8 cellular contexts compared by ENCODE assay signal in the genomic region with DNA sequence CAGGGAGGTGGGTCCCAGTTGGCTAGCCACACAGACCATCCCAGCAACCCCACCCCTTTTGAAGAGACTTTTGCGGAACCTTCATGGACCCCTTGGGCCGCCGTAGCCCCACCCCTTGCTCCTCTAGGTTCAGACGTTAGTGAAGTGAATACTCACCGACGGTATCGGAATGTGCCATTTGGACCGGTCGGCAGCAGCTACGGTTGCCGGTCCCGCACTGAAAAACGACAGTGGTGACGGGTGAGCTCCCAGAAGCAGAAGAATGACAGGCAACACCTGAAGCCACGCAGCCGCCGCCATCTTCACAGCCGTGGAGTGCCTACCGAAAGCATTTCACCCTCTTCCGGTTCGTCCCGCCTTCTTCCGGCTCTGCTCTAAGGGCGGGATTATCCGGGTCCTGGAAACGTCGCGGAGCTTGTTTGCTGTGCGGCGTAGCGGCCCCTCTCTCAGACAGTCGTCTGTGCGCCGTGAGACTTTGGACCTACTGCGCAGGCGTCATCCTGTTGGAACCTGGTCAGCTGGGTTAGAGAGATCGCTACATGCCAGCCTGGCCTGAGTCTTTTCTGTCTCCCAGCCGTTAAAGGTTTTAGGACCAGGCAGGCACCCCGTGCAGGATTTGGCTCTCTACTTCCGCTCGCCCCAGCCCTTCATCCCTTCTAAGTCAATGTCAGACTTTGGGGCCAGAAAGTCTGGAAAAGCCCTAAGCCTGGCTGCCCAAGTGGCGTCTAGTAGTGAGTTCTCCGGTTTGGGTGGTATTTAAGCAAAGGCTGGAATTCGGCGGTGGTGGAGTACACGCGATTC. TPM values are rescaled to one million over a fixed set of nuclear protein-coding genes. Genes with fewer than 3 reads are reported as not detected.
DNase-seq lines count a peak whose midpoint lies in the region; ATAC-seq lines count a peak whose summit lies in the region.

A gene with protein sequence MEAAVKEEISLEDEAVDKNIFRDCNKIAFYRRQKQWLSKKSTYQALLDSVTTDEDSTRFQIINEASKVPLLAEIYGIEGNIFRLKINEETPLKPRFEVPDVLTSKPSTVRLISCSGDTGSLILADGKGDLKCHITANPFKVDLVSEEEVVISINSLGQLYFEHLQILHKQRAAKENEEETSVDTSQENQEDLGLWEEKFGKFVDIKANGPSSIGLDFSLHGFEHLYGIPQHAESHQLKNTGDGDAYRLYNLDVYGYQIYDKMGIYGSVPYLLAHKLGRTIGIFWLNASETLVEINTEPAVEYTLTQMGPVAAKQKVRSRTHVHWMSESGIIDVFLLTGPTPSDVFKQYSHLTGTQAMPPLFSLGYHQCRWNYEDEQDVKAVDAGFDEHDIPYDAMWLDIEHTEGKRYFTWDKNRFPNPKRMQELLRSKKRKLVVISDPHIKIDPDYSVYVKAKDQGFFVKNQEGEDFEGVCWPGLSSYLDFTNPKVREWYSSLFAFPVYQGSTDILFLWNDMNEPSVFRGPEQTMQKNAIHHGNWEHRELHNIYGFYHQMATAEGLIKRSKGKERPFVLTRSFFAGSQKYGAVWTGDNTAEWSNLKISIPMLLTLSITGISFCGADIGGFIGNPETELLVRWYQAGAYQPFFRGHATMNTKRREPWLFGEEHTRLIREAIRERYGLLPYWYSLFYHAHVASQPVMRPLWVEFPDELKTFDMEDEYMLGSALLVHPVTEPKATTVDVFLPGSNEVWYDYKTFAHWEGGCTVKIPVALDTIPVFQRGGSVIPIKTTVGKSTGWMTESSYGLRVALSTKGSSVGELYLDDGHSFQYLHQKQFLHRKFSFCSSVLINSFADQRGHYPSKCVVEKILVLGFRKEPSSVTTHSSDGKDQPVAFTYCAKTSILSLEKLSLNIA (N-terminal part only) (plus strand): TSS at position 103 of the 801 bp plus-strand sequence. CDS start 1,281 bp downstream, outside the sequence.
A gene with protein sequence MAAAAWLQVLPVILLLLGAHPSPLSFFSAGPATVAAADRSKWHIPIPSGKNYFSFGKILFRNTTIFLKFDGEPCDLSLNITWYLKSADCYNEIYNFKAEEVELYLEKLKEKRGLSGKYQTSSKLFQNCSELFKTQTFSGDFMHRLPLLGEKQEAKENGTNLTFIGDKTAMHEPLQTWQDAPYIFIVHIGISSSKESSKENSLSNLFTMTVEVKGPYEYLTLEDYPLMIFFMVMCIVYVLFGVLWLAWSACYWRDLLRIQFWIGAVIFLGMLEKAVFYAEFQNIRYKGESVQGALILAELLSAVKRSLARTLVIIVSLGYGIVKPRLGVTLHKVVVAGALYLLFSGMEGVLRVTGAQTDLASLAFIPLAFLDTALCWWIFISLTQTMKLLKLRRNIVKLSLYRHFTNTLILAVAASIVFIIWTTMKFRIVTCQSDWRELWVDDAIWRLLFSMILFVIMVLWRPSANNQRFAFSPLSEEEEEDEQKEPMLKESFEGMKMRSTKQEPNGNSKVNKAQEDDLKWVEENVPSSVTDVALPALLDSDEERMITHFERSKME (minus strand): TSS at position 335 of the 801 bp plus-strand sequence. CDS start 35 bp downstream, at position 300.

- H3K36me3 Mint-ChIP-seq in activated CD4-positive, alpha-beta T cell treated with anti-CD3 and anti-CD28 coated beads, Interleukin-2, amount 10 ng/mL, durations not matched to agents 7 days and 5 days (ENCODE audit: low read depth) = peaks cover 19% of the 10 kb centered on the region

- peak within 1 kb of the TSS; percentile 94 for H3K4me2 ChIP-seq in BLaER1

- H3K4me3 Mint-ChIP-seq in activated CD4-positive, alpha-beta T cell treated with anti-CD3 and anti-CD28 coated beads, Interleukin-2, amount 10 ng/mL, durations not matched to agents 7 days and 5 days = peak within 1 kb of the TSS; percentile 99

- H3K9me3 ChIP-seq in BLaER1 = no peaks in the 10 kb centered on the region

- peaks cover 36% of the 10 kb centered on the region for H4K20me1 ChIP-seq in BLaER1

- no peaks in the 10 kb centered on the region for H3K27me3 Mint-ChIP-seq in activated CD4-positive, alpha-beta T cell treated with anti-CD3 and anti-CD28 coated beads, Interleukin-2, amount 10 ng/mL, durations not matched to agents 7 days and 5 days

- peak within 1 kb of the TSS; percentile 100 for H3K27ac Mint-ChIP-seq in activated CD4-positive, alpha-beta T cell treated with anti-CD3 and anti-CD28 coated beads, Interleukin-2, amount 10 ng/mL, durations not matched to agents 7 days and 5 days

- CTCF ChIA-PET in activated CD4-positive, alpha-beta T cell treated with anti-CD3 and anti-CD28 coated beads, Interleukin-2, amount 10 ng/mL, durations not matched to agents 7 days and 5 days (lab: Charles Lee) = interaction anchor here (0.6 to 1.0 kb wide), 4 partner anchors 10 to 160 kb away, joined by 3 to 5 read pairs (median 4); no protein-coding TSS in a partner anchor

- peak within 1 kb of the TSS; percentile 89 for H3K9ac ChIP-seq in BLaER1

- ATAC-seq in GM19328 (IDR thresholded peaks at IDR 0.05; ENCODE audit: unreplicated experiment) = peak; percentile 90
- peak; percentile 79 for ATAC-seq in HG03520 (IDR thresholded peaks at IDR 0.05; ENCODE audit: unreplicated experiment)
- ATAC-seq in left colon = peak; percentile 80

- DNase-seq in NCI-H69 (lab: John Stamatoyannopoulos, UW) (peak; percentile 96), cortex of kidney (lab: John Stamatoyannopoulos, UW) (peak; percentile 68), left colon (peak; percentile 96 to 98)
- peak; percentile 98 for DNase-seq in activated CD4-positive, alpha-beta T cell treated with anti-CD3 and anti-CD28 coated beads, Interleukin-2, amount 10 ng/mL, durations not matched to agents 7 days and 5 days
- peak; percentile 97 for DNase-seq in stimulated activated CD4-positive, alpha-beta T cell treated with anti-CD3 and anti-CD28 coated beads, Interleukin-1b, Interleukin-23, amount 100 ng/mL, for 48 hours

- H3K27ac ChIP-seq in BLaER1 = peak within 1 kb of the TSS; percentile 89

- H3K36me3 ChIP-seq in BLaER1 = peaks cover 18% of the 10 kb centered on the region

- H3K27me3 ChIP-seq in BLaER1 = no peaks in the 10 kb centered on the region

- H3K4me1 Mint-ChIP-seq in activated CD4-positive, alpha-beta T cell treated with anti-CD3 and anti-CD28 coated beads, Interleukin-2, amount 10 ng/mL, durations not matched to agents 7 days and 5 days = peaks cover 43% of the 10 kb centered on the region

- H3K9me3 Mint-ChIP-seq in activated CD4-positive, alpha-beta T cell treated with anti-CD3 and anti-CD28 coated beads, Interleukin-2, amount 10 ng/mL, durations not matched to agents 7 days and 5 days = no peaks in the 10 kb centered on the region

- H3K4me1 ChIP-seq in BLaER1 = peaks cover 45% of the 10 kb centered on the region

- peak within 1 kb of the TSS; percentile 75 for H3K4me3 ChIP-seq in BLaER1

- POLR2A ChIA-PET in activated CD4-positive, alpha-beta T cell treated with anti-CD3 and anti-CD28 coated beads, Interleukin-2, amount 10 ng/mL, durations not matched to agents 7 days and 5 days (lab: Charles Lee) = interaction anchor here (0.6 kb wide), 2 partner anchors 9 to 234 kb away, joined by 3 to 8 read pairs; no protein-coding TSS in a partner anchor

- intact Hi-C loops in left colon (cut with DNase I, micrococcal nuclease) = no loop called here

RNA-seq across cellular contexts. Expression of the first gene that starts in this region (rescaled TPM):
- total RNA-seq in activated CD4-positive, alpha-beta T cell treated with anti-CD3 and anti-CD28 coated beads, Interleukin-2, amount 10 ng/mL, durations not matched to agents 7 days and 5 days = 10 to 100 TPM; 28.3 to 32.1 TPM
- 10 to 100 TPM; 49.8 to 53.4 TPM for total RNA-seq in left colon

RNA-seq across cellular contexts. Expression of the second gene that starts in this region (rescaled TPM):
- 10 to 100 TPM; 37.7 to 38.0 TPM for total RNA-seq in activated CD4-positive, alpha-beta T cell treated with anti-CD3 and anti-CD28 coated beads, Interleukin-2, amount 10 ng/mL, durations not matched to agents 7 days and 5 days
- 100 to 1,000 TPM in 1 of 2 donors, 10 to 100 TPM in 1; 82.8 to 104 TPM for total RNA-seq in left colon

Comparison
In these comparisons a context has a peak if more than half of its experiments do, and no peak if none do; other contexts are left out.
1. Peak in every context shown above with its lines: DNase-seq, ATAC-seq, H3K4me3 ChIP-seq and H3K27ac ChIP-seq.